ENCODE assay signal across 4 cellular contexts in the genomic region with DNA sequence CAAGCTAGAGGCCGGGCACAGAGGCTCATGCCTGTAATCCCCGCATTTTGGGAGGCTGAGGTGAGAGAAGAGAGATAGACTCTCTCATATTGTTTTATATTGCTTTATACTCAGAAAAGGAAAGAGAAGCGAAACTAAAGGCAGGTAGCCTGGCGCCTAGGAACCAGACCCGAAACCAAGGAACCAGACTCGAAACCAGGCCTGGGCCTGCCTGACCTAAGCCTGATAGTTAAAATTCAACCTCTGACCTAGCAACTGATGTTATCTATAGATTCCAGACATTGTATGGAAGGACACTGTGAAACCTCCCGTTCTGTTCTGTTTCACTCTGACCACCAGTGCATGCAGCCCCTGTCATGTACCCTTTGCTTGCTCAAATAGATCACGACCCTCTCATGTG. TPM values are rescaled to one million over a fixed set of nuclear protein-coding genes. Genes with fewer than 3 reads are reported as not detected.
"Had no signal": no experiment of that assay in that cellular context is flagged by ENCODE, and none has a peak within 500 bp of the region (broad histone marks: within the 10 kb centered on the region; RNA-seq: fewer than 3 reads in every experiment).

No MANE protein-coding gene starts in this region.

RNA-seq across cellular contexts. Expression of a gene that starts 37.0 kb away (rescaled TPM):
- total RNA-seq: GM23248, H1, HT1080 had no signal
- polyA plus RNA-seq: GM23248, IgD-negative memory B cell had no signal
